Comparison of ENCODE assay signal across 8 cellular contexts in genomic region chr11:79439893-79440450, GRCh38. TPM values are rescaled to one million over a fixed set of nuclear protein-coding genes. Genes with fewer than 3 reads are reported as not detected.
DNase-seq lines count a peak whose midpoint lies in the region; ATAC-seq and TF ChIP-seq lines count a peak whose summit lies in the region.

No MANE protein-coding gene starts in this region.

- peaks cover 8% of the 10 kb centered on the region for H3K27me3 ChIP-seq in GM06990 (replicated peaks; ENCODE audit: control insufficient read depth, insufficient read depth, low read length)
- peaks cover 98% of the 10 kb centered on the region for H3K27me3 ChIP-seq in PC-3 (ENCODE audit: low read length)

- no peaks in the 10 kb centered on the region for H3K9me2 ChIP-seq in PC-3 (replicated peaks; ENCODE audit: low read length)

- peak overlapping the region; percentile 86 for H3K4me3 Mint-ChIP-seq in osteocyte (ENCODE audit: unreplicated experiment)
- no peak overlapping the region for H3K4me3 Mint-ChIP-seq in activated CD8-positive, alpha-beta T cell treated with anti-CD3 and anti-CD28 coated beads, Interleukin-2, amount 10 ng/mL, durations not matched to agents 7 days and 5 days
- H3K4me3 Mint-ChIP-seq in activated CD4-positive, alpha-beta memory T cell treated with anti-CD3 and anti-CD28 coated beads, Interleukin-2, amount 10 ng/mL, durations not matched to agents 7 days and 5 days: no peak overlapping the region

- no peaks in the 10 kb centered on the region for H3F3A ChIP-seq in PC-3 (ENCODE audit: low read length, unreplicated experiment)

- TF ChIP-seq CTCF in GM06990 (IDR thresholded peaks at IDR 0.05; ENCODE audit: insufficient read depth, low read length, poor library complexity, severe bottlenecking) (no peak), PC-3 (conservative IDR thresholded peaks at IDR 0.05; ENCODE audit: low read depth, low read length) (no peak), foreskin fibroblast (IDR thresholded peaks at IDR 0.05; ENCODE audit: low read depth, low read length) (no peak), osteocyte (IDR thresholded peaks at IDR 0.05) (peak; percentile 17)

- H3K27me3 Mint-ChIP-seq in osteocyte (ENCODE audit: unreplicated experiment): peaks cover 55% of the 10 kb centered on the region
- H3K27me3 Mint-ChIP-seq in activated CD8-positive, alpha-beta T cell treated with anti-CD3 and anti-CD28 coated beads, Interleukin-2, amount 10 ng/mL, durations not matched to agents 7 days and 5 days (ENCODE audit: low read depth): peaks cover 61% of the 10 kb centered on the region
- H3K27me3 Mint-ChIP-seq in activated CD4-positive, alpha-beta memory T cell treated with anti-CD3 and anti-CD28 coated beads, Interleukin-2, amount 10 ng/mL, durations not matched to agents 7 days and 5 days: peaks cover 62% of the 10 kb centered on the region

- no peak overlapping the region for H3K27ac Mint-ChIP-seq in osteocyte (ENCODE audit: unreplicated experiment)
- no peak overlapping the region for H3K27ac Mint-ChIP-seq in activated CD8-positive, alpha-beta T cell treated with anti-CD3 and anti-CD28 coated beads, Interleukin-2, amount 10 ng/mL, durations not matched to agents 7 days and 5 days
- H3K27ac Mint-ChIP-seq in activated CD4-positive, alpha-beta memory T cell treated with anti-CD3 and anti-CD28 coated beads, Interleukin-2, amount 10 ng/mL, durations not matched to agents 7 days and 5 days: no peak overlapping the region

- H3K36me3 ChIP-seq in GM06990 (ENCODE audit: control insufficient read depth, insufficient read depth, low read length) (no peaks in the 10 kb centered on the region), PC-3 (ENCODE audit: low read depth, low read length) (no peaks in the 10 kb centered on the region)

- ATAC-seq in PC-3 (peak; percentile 27), GM18498 (IDR thresholded peaks at IDR 0.05; ENCODE audit: unreplicated experiment) (no peak)
- ATAC-seq in activated CD8-positive, alpha-beta T cell treated with anti-CD3 and anti-CD28 coated beads, Interleukin-2, amount 10 ng/mL, durations not matched to agents 7 days and 5 days: no peak

- no peaks in the 10 kb centered on the region for H3K9me3 ChIP-seq in PC-3 (ENCODE audit: low read length)

- no peak overlapping the region for H3K27ac ChIP-seq in PC-3 (ENCODE audit: low read length)

- POLR2A ChIA-PET in PC-3 (lab: Charles Lee; ENCODE audit: unreplicated experiment): no interaction called here
- POLR2A ChIA-PET in activated CD8-positive, alpha-beta T cell treated with anti-CD3 and anti-CD28 coated beads, Interleukin-2, amount 10 ng/mL, durations not matched to agents 7 days and 5 days (lab: Charles Lee): no interaction called here
- POLR2A ChIA-PET in activated CD4-positive, alpha-beta memory T cell treated with anti-CD3 and anti-CD28 coated beads, Interleukin-2, amount 10 ng/mL, durations not matched to agents 7 days and 5 days (lab: Charles Lee): no interaction called here

- no peak overlapping the region for H3K9ac ChIP-seq in PC-3 (ENCODE audit: low read length)

- peak overlapping the region; percentile 76 for H3K4me2 ChIP-seq in PC-3 (ENCODE audit: low read length)

- peaks cover 29% of the 10 kb centered on the region for H3K4me1 Mint-ChIP-seq in osteocyte (ENCODE audit: unreplicated experiment)
- peaks cover 8% of the 10 kb centered on the region for H3K4me1 Mint-ChIP-seq in activated CD8-positive, alpha-beta T cell treated with anti-CD3 and anti-CD28 coated beads, Interleukin-2, amount 10 ng/mL, durations not matched to agents 7 days and 5 days (ENCODE audit: low read depth)
- peaks cover 10% of the 10 kb centered on the region for H3K4me1 Mint-ChIP-seq in activated CD4-positive, alpha-beta memory T cell treated with anti-CD3 and anti-CD28 coated beads, Interleukin-2, amount 10 ng/mL, durations not matched to agents 7 days and 5 days

- H3K79me2 ChIP-seq in PC-3 (ENCODE audit: low read length): no peaks in the 10 kb centered on the region

- DNase-seq in GM06990 (ENCODE audit: extremely low read depth, insufficient read length): peak; percentile 18
- DNase-seq in PC-3: no peak
- DNase-seq in foreskin fibroblast: no peak
- no peak for DNase-seq in osteocyte (ENCODE audit: extremely low spot score, unreplicated experiment)
- DNase-seq in activated CD8-positive, alpha-beta T cell treated with anti-CD3 and anti-CD28 coated beads, Interleukin-2, amount 10 ng/mL, durations not matched to agents 7 days and 5 days: no peak
- no peak for DNase-seq in activated CD4-positive, alpha-beta memory T cell treated with anti-CD3 and anti-CD28 coated beads, Interleukin-2, amount 10 ng/mL, durations not matched to agents 7 days and 5 days
- DNase-seq in NCI-H1694 (lab: John Stamatoyannopoulos, UW): no peak

- peak overlapping the region; percentile 21 for H3K4me3 ChIP-seq in GM06990 (replicated peaks; ENCODE audit: low read depth, low read length)
- peak overlapping the region; percentile 57 for H3K4me3 ChIP-seq in PC-3 (ENCODE audit: low read length)
- peak overlapping the region; percentile 59 to 68 for H3K4me3 ChIP-seq in foreskin fibroblast (ENCODE audit: low read depth in 1 of 2, low read length in 2 of 2)

- H3K9me3 Mint-ChIP-seq in osteocyte (ENCODE audit: unreplicated experiment): no peaks in the 10 kb centered on the region
- no peaks in the 10 kb centered on the region for H3K9me3 Mint-ChIP-seq in activated CD8-positive, alpha-beta T cell treated with anti-CD3 and anti-CD28 coated beads, Interleukin-2, amount 10 ng/mL, durations not matched to agents 7 days and 5 days (ENCODE audit: insufficient read depth)
- H3K9me3 Mint-ChIP-seq in activated CD4-positive, alpha-beta memory T cell treated with anti-CD3 and anti-CD28 coated beads, Interleukin-2, amount 10 ng/mL, durations not matched to agents 7 days and 5 days: no peaks in the 10 kb centered on the region

- intact Hi-C loops in PC-3 (cut with micrococcal nuclease): no loop called here

- CTCF ChIA-PET in PC-3 (lab: Charles Lee): interaction anchor here (0.6 kb wide), 1 partner anchor 555 kb away, joined by 5 read pairs; no protein-coding TSS in a partner anchor
- CTCF ChIA-PET in activated CD8-positive, alpha-beta T cell treated with anti-CD3 and anti-CD28 coated beads, Interleukin-2, amount 10 ng/mL, durations not matched to agents 7 days and 5 days (lab: Charles Lee): no interaction called here
- CTCF ChIA-PET in activated CD4-positive, alpha-beta memory T cell treated with anti-CD3 and anti-CD28 coated beads, Interleukin-2, amount 10 ng/mL, durations not matched to agents 7 days and 5 days (lab: Charles Lee): no interaction called here

- no peaks in the 10 kb centered on the region for H3K36me3 Mint-ChIP-seq in osteocyte (ENCODE audit: unreplicated experiment)
- H3K36me3 Mint-ChIP-seq in activated CD8-positive, alpha-beta T cell treated with anti-CD3 and anti-CD28 coated beads, Interleukin-2, amount 10 ng/mL, durations not matched to agents 7 days and 5 days (ENCODE audit: low read depth): peaks cover 11% of the 10 kb centered on the region
- H3K36me3 Mint-ChIP-seq in activated CD4-positive, alpha-beta memory T cell treated with anti-CD3 and anti-CD28 coated beads, Interleukin-2, amount 10 ng/mL, durations not matched to agents 7 days and 5 days (ENCODE audit: low read depth): peaks cover 5% of the 10 kb centered on the region

- H4K20me1 ChIP-seq in PC-3 (ENCODE audit: low read length): no peaks in the 10 kb centered on the region

- BruUV-seq in PC-3 (replicated peaks; lab: Mats Ljungman, UMichigan): no TSS peak

- H2AFZ ChIP-seq in PC-3 (ENCODE audit: low read length): peak overlapping the region; percentile 59; the same call in 1 of the 2 replicates

- H3K4me1 ChIP-seq in PC-3 (ENCODE audit: insufficient read depth, low read length): peaks cover 8% of the 10 kb centered on the region

RNA-seq across cellular contexts. Expression of gene TENM4, which starts 0.9 kb away (rescaled TPM):
- total RNA-seq in PC-3 (2014; rRNA removed) (19.7 and 37.1 TPM in 2 replicates), osteocyte (69.8 and 74.1 TPM in 2 replicates)
- total RNA-seq in activated CD8-positive, alpha-beta T cell treated with anti-CD3 and anti-CD28 coated beads, Interleukin-2, amount 10 ng/mL, durations not matched to agents 7 days and 5 days: not detected
- not detected for total RNA-seq in activated CD4-positive, alpha-beta memory T cell treated with anti-CD3 and anti-CD28 coated beads, Interleukin-2, amount 10 ng/mL, durations not matched to agents 7 days and 5 days

Comparison
In these comparisons a context has a peak if more than half of its experiments do, and no peak if none do; other contexts are left out.
1. RNA of gene TENM4, which starts 0.9 kb away (total RNA-seq): 69.8 to 74.1 TPM in osteocyte and 19.7 to 37.1 TPM in PC-3; not detected in activated CD8-positive, alpha-beta T cell treated with anti-CD3 and anti-CD28 coated beads, Interleukin-2, amount 10 ng/mL, durations not matched to agents 7 days and 5 days and not detected in activated CD4-positive, alpha-beta memory T cell treated with anti-CD3 and anti-CD28 coated beads, Interleukin-2, amount 10 ng/mL, durations not matched to agents 7 days and 5 days; every median in the first group is over 10 times any median in the second.
2. Peak in every context shown above with its lines, with median percentiles within 50 percentile points of each other: H3K4me3 ChIP-seq.